Comparison of ENCODE assay signal across 18 cellular contexts in the genomic region with DNA sequence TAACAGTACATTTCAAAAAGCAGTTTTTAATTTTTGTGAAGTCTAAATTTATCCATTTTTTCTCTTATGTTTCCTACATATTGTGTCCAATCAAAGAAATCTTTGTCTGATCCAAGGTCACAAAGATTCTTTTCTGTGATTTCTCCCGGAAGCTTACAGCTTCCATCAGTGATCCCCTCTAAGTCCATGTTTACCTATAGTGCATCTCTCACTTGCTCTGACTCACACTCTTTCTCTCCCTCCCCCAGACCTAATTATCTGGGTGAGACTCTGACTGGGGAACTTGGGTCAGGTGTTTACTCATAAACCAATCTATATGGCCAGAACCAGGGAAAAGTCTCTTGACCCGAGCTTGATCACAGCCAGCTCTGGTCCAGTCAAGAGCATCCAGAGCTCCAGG.
DNase-seq lines count a peak whose midpoint lies in the region; TF ChIP-seq lines count a peak whose summit lies in the region.
"Had no signal": no experiment of that assay in that cellular context is flagged by ENCODE, and none has a peak within 500 bp of the region (broad histone marks: within the 10 kb centered on the region; RNA-seq: fewer than 3 reads in every experiment).

No MANE protein-coding gene starts in this region.

- in situ Hi-C loops in SK-MEL-5 (cut with HindIII; ENCODE audit: low pct_unique_long_range_greater_than_20kb, low sequenced_read_pairs): no loop called here

- no peaks in the 10 kb centered on the region for H3K36me3 ChIP-seq in WERI-Rb-1

- H3K27ac ChIP-seq in WERI-Rb-1: no peak overlapping the region
- H3K27ac ChIP-seq: 22Rv1, A549, C4-2B, GM23248 had no signal

- H3K27me3 ChIP-seq in WERI-Rb-1 (ENCODE audit: insufficient read depth, low read depth, severe bottlenecking): no peaks in the 10 kb centered on the region

- no peak for TF ChIP-seq CTCF in WERI-Rb-1 (IDR thresholded peaks at IDR 0.05; ENCODE audit: low read depth, low read length)

- no peaks in the 10 kb centered on the region for H3K9me3 ChIP-seq in WERI-Rb-1 (ENCODE audit: severe bottlenecking)
- H3K9me3 ChIP-seq: A549 had no signal

- DNase-seq in DMS53 (lab: John Stamatoyannopoulos, UW) (peak; percentile 22), DMS53 treated with DMSO at 0.1 percent for 48 hours (lab: John Stamatoyannopoulos, UW; ENCODE audit: unreplicated experiment) (no peak), H4 (ENCODE audit: low spot score) (peak; percentile 24), SK-MEL-5 (ENCODE audit: low read depth, low spot score) (peak; percentile 21), glomerular visceral epithelial cell (ENCODE audit: extremely low spot score) (no peak), HT-29 (ENCODE audit: low spot score) (no peak), WERI-Rb-1 (no peak)
- DNase-seq: AML-193; CD4-positive, alpha-beta T cell; DMS 273 treated with DMSO at 0.1 percent for 48 hours; DMS79; GDM1; GM23248; HCEC 1CT; KG1 had no signal

- no peak overlapping the region for H3K4me3 ChIP-seq in WERI-Rb-1 (ENCODE audit: low read depth, low read length)
- H3K4me3 ChIP-seq: A549, GM23248 had no signal

Comparison
In these comparisons a context has a peak if more than half of its experiments do, and no peak if none do; other contexts are left out.
1. DNase-seq: peak in DMS53 (single experiment), H4 (single experiment) and SK-MEL-5 (single experiment); none in DMS53 treated with DMSO at 0.1 percent for 48 hours (single experiment), glomerular visceral epithelial cell (single experiment), HT-29 (single experiment) and WERI-Rb-1 (single experiment).